ENCODE assay signal across 13 cellular contexts in genomic region chr7:157577061-157577460, GRCh38.
DNase-seq lines count a peak whose midpoint lies in the region; ATAC-seq and TF ChIP-seq lines count a peak whose summit lies in the region.
"Had no signal": no experiment of that assay in that cellular context is flagged by ENCODE, and none has a peak within 500 bp of the region (broad histone marks: within the 10 kb centered on the region; RNA-seq: fewer than 3 reads in every experiment).

No MANE protein-coding gene starts in this region.

- no peak overlapping the region for H3K27ac ChIP-seq in hepatocyte
- H3K27ac ChIP-seq: foreskin keratinocyte, tibial artery had no signal

- H3K79me2 ChIP-seq in hepatocyte: no peaks in the 10 kb centered on the region

- no peaks in the 10 kb centered on the region for H3K9me2 ChIP-seq in hepatocyte (replicated peaks; ENCODE audit: insufficient read depth)

- TF ChIP-seq CTCF in hepatocyte (IDR thresholded peaks at IDR 0.05; ENCODE audit: poor library complexity): no peak

- POLR2A ChIA-PET in T-cell (lab: Charles Lee): no interaction called here
- POLR2A ChIA-PET in activated naive CD8-positive, alpha-beta T cell treated with anti-CD3 and anti-CD28 coated beads, Interleukin-2, amount 10 ng/mL, durations not matched to agents 7 days and 5 days (lab: Charles Lee): interaction anchor here (1.4 kb wide), 1 partner anchor 106 kb away, joined by 3 read pairs; no protein-coding TSS in a partner anchor

- DNase-seq in activated T-cell treated with anti-CD3 and anti-CD28 coated beads, Interleukin-2, amount 50 U/mL, for 24 hours: no peak
- DNase-seq in activated T-cell treated with anti-CD3 and anti-CD28 coated beads for 4 hours (no peak), T-cell (peak in 6 of 34 experiments; percentile 22 to 56 (median 41)), midbrain (lab: John Stamatoyannopoulos, UW) (no peak), NCI-H226 (no peak), hepatocyte (ENCODE audit: low spot score) (no peak)
- no peak for DNase-seq in activated naive CD8-positive, alpha-beta T cell treated with anti-CD3 and anti-CD28 coated beads, Interleukin-2, amount 10 ng/mL, durations not matched to agents 7 days and 5 days
- DNase-seq in stimulated activated naive B cell treated with anti-CD40 and anti-IgM and Interleukin-4, amounts not matched to agents 10 μg/mL and 1 μg/mL and 100 μg/mL, for 72 hours: no peak
- DNase-seq: foreskin keratinocyte had no signal

- no peak overlapping the region for H2AFZ ChIP-seq in hepatocyte
- H2AFZ ChIP-seq: GM23338 had no signal

- no peak overlapping the region for H3K4me3 ChIP-seq in hepatocyte
- H3K4me3 ChIP-seq: GM23338, tibial artery had no signal

- no peaks in the 10 kb centered on the region for H3K4me1 ChIP-seq in hepatocyte (ENCODE audit: insufficient read depth)
- H3K4me1 ChIP-seq: foreskin keratinocyte, tibial artery had no signal

- peaks cover 7% of the 10 kb centered on the region for H3K27me3 Mint-ChIP-seq in activated T-cell treated with anti-CD3 and anti-CD28 coated beads, Interleukin-2, amount 50 U/mL, for 24 hours
- H3K27me3 Mint-ChIP-seq in T-cell: peaks cover 0 to 10% of the 10 kb centered on the region in 2 donors
- H3K27me3 Mint-ChIP-seq in activated naive CD8-positive, alpha-beta T cell treated with anti-CD3 and anti-CD28 coated beads, Interleukin-2, amount 10 ng/mL, durations not matched to agents 7 days and 5 days: peaks cover 23% of the 10 kb centered on the region
- H3K27me3 Mint-ChIP-seq in stimulated activated naive B cell treated with anti-CD40 and anti-IgM and Interleukin-4, amounts not matched to agents 10 μg/mL and 1 μg/mL and 100 μg/mL, for 72 hours: peaks cover 13 to 29% of the 10 kb centered on the region in 2 donors

- H3K27me3 ChIP-seq in hepatocyte: no peaks in the 10 kb centered on the region
- H3K27me3 ChIP-seq: foreskin keratinocyte had no signal

- peaks cover 31% of the 10 kb centered on the region for H3K4me1 Mint-ChIP-seq in activated T-cell treated with anti-CD3 and anti-CD28 coated beads, Interleukin-2, amount 50 U/mL, for 24 hours (ENCODE audit: low read depth)
- peaks cover 22 to 27% (median 23%) of the 10 kb centered on the region in 3 donors for H3K4me1 Mint-ChIP-seq in T-cell
- peaks cover 19% of the 10 kb centered on the region for H3K4me1 Mint-ChIP-seq in activated naive CD8-positive, alpha-beta T cell treated with anti-CD3 and anti-CD28 coated beads, Interleukin-2, amount 10 ng/mL, durations not matched to agents 7 days and 5 days
- H3K4me1 Mint-ChIP-seq in stimulated activated naive B cell treated with anti-CD40 and anti-IgM and Interleukin-4, amounts not matched to agents 10 μg/mL and 1 μg/mL and 100 μg/mL, for 72 hours: peaks cover 6 to 9% of the 10 kb centered on the region in 2 donors
- H3K4me1 Mint-ChIP-seq: GM23338, mesothelial cell of epicardium had no signal

- H3K4me2 ChIP-seq in hepatocyte: no peak overlapping the region
- H3K4me2 ChIP-seq: GM23338 had no signal

- no peaks in the 10 kb centered on the region for H3K36me3 ChIP-seq in hepatocyte (replicated peaks; ENCODE audit: insufficient read depth, low read depth)
- H3K36me3 ChIP-seq: tibial artery had no signal

- CTCF ChIA-PET in T-cell (lab: Charles Lee): interaction anchor here in 1 of 2 donors (0.6 kb wide), 1 partner anchor 40 kb away, joined by 3 read pairs; no protein-coding TSS in a partner anchor

- peak overlapping the region; percentile 66 for H3K4me3 Mint-ChIP-seq in activated T-cell treated with anti-CD3 and anti-CD28 coated beads, Interleukin-2, amount 50 U/mL, for 24 hours
- peak overlapping the region; percentile 67 to 84 (median 74) for H3K4me3 Mint-ChIP-seq in T-cell
- H3K4me3 Mint-ChIP-seq in activated naive CD8-positive, alpha-beta T cell treated with anti-CD3 and anti-CD28 coated beads, Interleukin-2, amount 10 ng/mL, durations not matched to agents 7 days and 5 days: peak overlapping the region; percentile 78
- H3K4me3 Mint-ChIP-seq in stimulated activated naive B cell treated with anti-CD40 and anti-IgM and Interleukin-4, amounts not matched to agents 10 μg/mL and 1 μg/mL and 100 μg/mL, for 72 hours: peak overlapping the region; percentile 82 to 84
- H3K4me3 Mint-ChIP-seq: GM23338, mesothelial cell of epicardium had no signal

- no peak for ATAC-seq in T-cell (replicated peaks in 1 of 4)
- ATAC-seq in activated naive CD8-positive, alpha-beta T cell treated with anti-CD3 and anti-CD28 coated beads, Interleukin-2, amount 10 ng/mL, durations not matched to agents 7 days and 5 days (ENCODE audit: low read depth): no peak
- ATAC-seq in stimulated activated naive B cell treated with anti-CD40 and anti-IgM and Interleukin-4, amounts not matched to agents 10 μg/mL and 1 μg/mL and 100 μg/mL, for 72 hours (replicated peaks): no peak
- ATAC-seq: foreskin keratinocyte, GM23338 had no signal

- no peaks in the 10 kb centered on the region for H3K9me3 Mint-ChIP-seq in activated T-cell treated with anti-CD3 and anti-CD28 coated beads, Interleukin-2, amount 50 U/mL, for 24 hours
- H3K9me3 Mint-ChIP-seq in T-cell: no peaks in the 10 kb centered on the region
- no peaks in the 10 kb centered on the region for H3K9me3 Mint-ChIP-seq in activated naive CD8-positive, alpha-beta T cell treated with anti-CD3 and anti-CD28 coated beads, Interleukin-2, amount 10 ng/mL, durations not matched to agents 7 days and 5 days
- no peaks in the 10 kb centered on the region for H3K9me3 Mint-ChIP-seq in stimulated activated naive B cell treated with anti-CD40 and anti-IgM and Interleukin-4, amounts not matched to agents 10 μg/mL and 1 μg/mL and 100 μg/mL, for 72 hours
- H3K9me3 Mint-ChIP-seq: dendritic cell treated with granulocyte-macrophage colony-stimulating factor and Interleukin-4, amounts not matched to agents 40 ng/mL and 50 ng/mL, for 4 days; mesothelial cell of epicardium had no signal

- 87% methylated on average over 14 of the region's 14 CpGs for whole genome bisulfite sequencing in hepatocyte (ENCODE audit: low lambda C conversion rate, missing lambda C conversion rate)

- H3K9me3 ChIP-seq in hepatocyte (ENCODE audit: low read depth): no peaks in the 10 kb centered on the region
- H3K9me3 ChIP-seq: tibial artery had no signal

- H3K27ac Mint-ChIP-seq in activated T-cell treated with anti-CD3 and anti-CD28 coated beads, Interleukin-2, amount 50 U/mL, for 24 hours: peak overlapping the region; percentile 42
- H3K27ac Mint-ChIP-seq in T-cell: peak overlapping the region; percentile 76 to 86
- peak overlapping the region; percentile 81 for H3K27ac Mint-ChIP-seq in activated naive CD8-positive, alpha-beta T cell treated with anti-CD3 and anti-CD28 coated beads, Interleukin-2, amount 10 ng/mL, durations not matched to agents 7 days and 5 days
- H3K27ac Mint-ChIP-seq in stimulated activated naive B cell treated with anti-CD40 and anti-IgM and Interleukin-4, amounts not matched to agents 10 μg/mL and 1 μg/mL and 100 μg/mL, for 72 hours: no peak overlapping the region
- H3K27ac Mint-ChIP-seq: dendritic cell treated with granulocyte-macrophage colony-stimulating factor and Interleukin-4, amounts not matched to agents 40 ng/mL and 50 ng/mL, for 4 days; GM23338; mesothelial cell of epicardium had no signal

- H3K36me3 Mint-ChIP-seq in activated T-cell treated with anti-CD3 and anti-CD28 coated beads, Interleukin-2, amount 50 U/mL, for 24 hours (ENCODE audit: low read depth): no peaks in the 10 kb centered on the region
- no peaks in the 10 kb centered on the region for H3K36me3 Mint-ChIP-seq in T-cell
- H3K36me3 Mint-ChIP-seq in activated naive CD8-positive, alpha-beta T cell treated with anti-CD3 and anti-CD28 coated beads, Interleukin-2, amount 10 ng/mL, durations not matched to agents 7 days and 5 days: no peaks in the 10 kb centered on the region
- peaks cover 0 to 4% of the 10 kb centered on the region in 2 donors for H3K36me3 Mint-ChIP-seq in stimulated activated naive B cell treated with anti-CD40 and anti-IgM and Interleukin-4, amounts not matched to agents 10 μg/mL and 1 μg/mL and 100 μg/mL, for 72 hours
- H3K36me3 Mint-ChIP-seq: mesothelial cell of epicardium had no signal

- H4K20me1 ChIP-seq in hepatocyte (ENCODE audit: insufficient read depth, poor library complexity, severe bottlenecking): no peaks in the 10 kb centered on the region
